Comparison of ENCODE assay signal across 16 cellular contexts in genomic region chr15:45181491-45182285, GRCh38. TPM values are rescaled to one million over a fixed set of nuclear protein-coding genes. Genes with fewer than 3 reads are reported as not detected.
DNase-seq lines count a peak whose midpoint lies in the region; ATAC-seq and TF ChIP-seq lines count a peak whose summit lies in the region.
"Had no signal": no experiment of that assay in that cellular context is flagged by ENCODE, and none has a peak within 500 bp of the region (broad histone marks: within the 10 kb centered on the region; RNA-seq: fewer than 3 reads in every experiment).

No MANE protein-coding gene starts in this region.

- H3K4me3 ChIP-seq in WERI-Rb-1 (ENCODE audit: low read depth, low read length), result no peak overlapping the region
- no peak overlapping the region for H3K4me3 ChIP-seq in osteoblast (ENCODE audit: insufficient read depth, low read length)
- H3K4me3 ChIP-seq: gastroesophageal sphincter, PC-9 had no signal

- H3K9me3 ChIP-seq in WERI-Rb-1 (ENCODE audit: severe bottlenecking) (no peaks in the 10 kb centered on the region), osteoblast (ENCODE audit: low read depth, low read length) (no peaks in the 10 kb centered on the region)
- H3K9me3 ChIP-seq: gastroesophageal sphincter had no signal

- H3K4me1 ChIP-seq in osteoblast (ENCODE audit: insufficient read depth, low read length), result peaks cover 8% of the 10 kb centered on the region

- H3K4me2 ChIP-seq in osteoblast (ENCODE audit: insufficient read depth, low read length), result no peak overlapping the region
- H3K4me2 ChIP-seq: PC-9 had no signal

- peak overlapping the region; percentile 95 for H3K27ac ChIP-seq in WERI-Rb-1
- H3K27ac ChIP-seq in osteoblast (ENCODE audit: low read depth, low read length), result no peak overlapping the region
- H3K27ac ChIP-seq: gastroesophageal sphincter, PC-9 had no signal

- no peak for ATAC-seq in HG02798 (IDR thresholded peaks at IDR 0.05; ENCODE audit: poor library complexity, unreplicated experiment)
- no peak for ATAC-seq in HG03045 (IDR thresholded peaks at IDR 0.05; ENCODE audit: unreplicated experiment)
- ATAC-seq: gastroesophageal sphincter, HepG2 had no signal

- H3K79me2 ChIP-seq in osteoblast (ENCODE audit: insufficient read depth, low read length), result no peaks in the 10 kb centered on the region

- peaks cover 2% of the 10 kb centered on the region for H4K20me1 ChIP-seq in osteoblast (ENCODE audit: insufficient read depth, low read length)

- H2AFZ ChIP-seq in osteoblast (ENCODE audit: low read length), result no peak overlapping the region
- H2AFZ ChIP-seq: PC-9 had no signal

- H3K36me3 ChIP-seq in WERI-Rb-1 (peaks cover 69% of the 10 kb centered on the region), osteoblast (ENCODE audit: insufficient read depth, low read length) (no peaks in the 10 kb centered on the region)

- DNase-seq in SHP77 (lab: John Stamatoyannopoulos, UW) (peak; percentile 46 to 52), SHP77 treated with DMSO at 0.1 percent for 48 hours (lab: John Stamatoyannopoulos, UW) (no peak), MV-4-11 (lab: John Stamatoyannopoulos, UW) (peak; percentile 40), WERI-Rb-1 (peak; percentile 89), osteoblast (ENCODE audit: insufficient read length, low spot score, missing footprints) (peak; percentile 39), LoVo (ENCODE audit: low spot score) (no peak)
- DNase-seq: activated CD4-positive, alpha-beta memory T cell treated with anti-CD3 and anti-CD28 coated beads for 36 hours; NCI-H1930; PC-9; stimulated activated CD4-positive, alpha-beta T cell treated with anti-CD3 and anti-CD28 coated beads, Interleukin-2, amount 100 ng/mL, for 24 hours; trophoblast cell had no signal

- TF ChIP-seq CTCF in WERI-Rb-1 (IDR thresholded peaks at IDR 0.05; ENCODE audit: low read depth, low read length) (no peak), osteoblast (IDR thresholded peaks at IDR 0.05; ENCODE audit: extremely low read depth, low read depth, low read length) (no peak)

- H3K27me3 ChIP-seq in WERI-Rb-1 (ENCODE audit: insufficient read depth, low read depth, severe bottlenecking) (no peaks in the 10 kb centered on the region), osteoblast (ENCODE audit: insufficient read depth, low read length) (peaks cover 3% of the 10 kb centered on the region)
- H3K27me3 ChIP-seq: gastroesophageal sphincter had no signal

RNA-seq across cellular contexts. Expression of gene SHF, which starts 6.1 kb away (rescaled TPM):
- 3.3 and 4.1 TPM in 2 replicates for total RNA-seq in osteoblast

RNA-seq across cellular contexts. Expression of gene DUOX1, which starts 51.9 kb away (rescaled TPM):
- under 0.01 and 0.29 TPM in 2 replicates for total RNA-seq in osteoblast
- total RNA-seq: HepG2, PC-9 had no signal

RNA-seq across cellular contexts. Expression of gene DUOXA1, which starts 52.0 kb away (rescaled TPM):
- 0.29 and 0.36 TPM in 2 replicates for total RNA-seq in osteoblast
- total RNA-seq: HepG2, kidney epithelial cell had no signal

Comparison
In these comparisons a context has a peak if more than half of its experiments do, and no peak if none do; other contexts are left out.
1. DNase-seq: peak in SHP77 (2 of 2), MV-4-11 (single experiment), WERI-Rb-1 (single experiment) and osteoblast (single experiment); none in SHP77 treated with DMSO at 0.1 percent for 48 hours (single experiment) and LoVo (single experiment).